15 cellular contexts compared by ENCODE assay signal in genomic region chr17:82687375-82687861, GRCh38. TPM values are rescaled to one million over a fixed set of nuclear protein-coding genes. Genes with fewer than 3 reads are reported as not detected.
DNase-seq lines count a peak whose midpoint lies in the region; TF ChIP-seq lines count a peak whose summit lies in the region.
"Had no signal": no experiment of that assay in that cellular context is flagged by ENCODE, and none has a peak within 500 bp of the region (broad histone marks: within the 10 kb centered on the region; RNA-seq: fewer than 3 reads in every experiment).

No MANE protein-coding gene starts in this region.

- H4K12ac ChIP-seq in trophoblast cell (ENCODE audit: low read depth, low read length) = no peak overlapping the region

- H3K79me2 ChIP-seq in trophoblast cell (ENCODE audit: control insufficient read depth, insufficient read depth, low read length, poor library complexity) (no peaks in the 10 kb centered on the region), H9 (ENCODE audit: insufficient read depth, low read length) (no peaks in the 10 kb centered on the region)

- H3K4me3 ChIP-seq in trophoblast cell (ENCODE audit: low read depth, low read length) = peak overlapping the region; percentile 56
- H3K4me3 ChIP-seq: uterus had no signal

- no peak overlapping the region for H4K8ac ChIP-seq in trophoblast cell (ENCODE audit: low read depth, low read length)
- H4K8ac ChIP-seq in H9 (replicated peaks; ENCODE audit: insufficient read length, low read depth, low read length) = no peak overlapping the region

- no peaks in the 10 kb centered on the region for H3K79me1 ChIP-seq in trophoblast cell (ENCODE audit: low read length)
- no peaks in the 10 kb centered on the region for H3K79me1 ChIP-seq in H9 (ENCODE audit: insufficient read depth, low read depth, low read length, poor library complexity, severe bottlenecking)

- no peak overlapping the region for H3K27ac Mint-ChIP-seq in H9
- H3K27ac Mint-ChIP-seq: activated B cell treated with CpG ODN at 0.5 μM for 24 hours; activated T-cell treated with anti-CD3 and anti-CD28 coated beads, Interleukin-2, amount 50 U/mL, for 24 hours had no signal

- no peaks in the 10 kb centered on the region for H3K9me3 Mint-ChIP-seq in H9
- H3K9me3 Mint-ChIP-seq: activated T-cell treated with anti-CD3 and anti-CD28 coated beads, Interleukin-2, amount 50 U/mL, for 24 hours had no signal

- H3K18ac ChIP-seq in trophoblast cell (ENCODE audit: low read length) (no peak overlapping the region), H9 (ENCODE audit: insufficient read length, low read depth, low read length) (no peak overlapping the region)

- WGBS in trophoblast cell (ENCODE audit: extremely low coverage, insufficient coverage, insufficient read length) = no CpG with 5 or more reads among the region's 10 CpGs
- no CpG with 5 or more reads among the region's 10 CpGs for WGBS in H9 (ENCODE audit: extremely low coverage, insufficient read length, low lambda C conversion rate)

- DNase-seq in COLO829 (ENCODE audit: low spot score) = peak; percentile 51
- DNase-seq in islet precursor cell = peak; percentile 54
- DNase-seq in trophoblast cell = no peak
- DNase-seq in H9 = no peak
- DNase-seq in GM03348 (ENCODE audit: low spot score) = no peak
- DNase-seq in activated naive CD4-positive, alpha-beta T cell (lab: John Stamatoyannopoulos, UW) = no peak
- DNase-seq in hepatic stellate cell (ENCODE audit: low spot score) = no peak
- DNase-seq: activated B cell treated with CpG ODN at 0.5 μM for 24 hours; activated T-cell treated with anti-CD3 and anti-CD28 coated beads, Interleukin-2, amount 50 U/mL, for 24 hours; HCEC 1CT; NCI-H1436; NCI-H526; SIG-M5; uterus had no signal

- H2AFZ ChIP-seq in trophoblast cell (ENCODE audit: insufficient read depth, low read length, poor library complexity) (no peak overlapping the region), H9 (ENCODE audit: low read length) (no peak overlapping the region)

- H3K14ac ChIP-seq in trophoblast cell (ENCODE audit: low read length) = no peak overlapping the region
- no peak overlapping the region for H3K14ac ChIP-seq in H9 (ENCODE audit: insufficient read depth, low read length)

- no peak overlapping the region for H2BK5ac ChIP-seq in trophoblast cell (ENCODE audit: low read depth, low read length, poor library complexity)
- no peak overlapping the region for H2BK5ac ChIP-seq in H9 (ENCODE audit: insufficient read length, low read length)

- no peaks in the 10 kb centered on the region; the same call in none of the 2 replicates for H3K27me3 Mint-ChIP-seq in H9 (ENCODE audit: low read depth)
- H3K27me3 Mint-ChIP-seq: activated B cell treated with CpG ODN at 0.5 μM for 24 hours; activated T-cell treated with anti-CD3 and anti-CD28 coated beads, Interleukin-2, amount 50 U/mL, for 24 hours had no signal

- no peak overlapping the region for H2BK12ac ChIP-seq in trophoblast cell (ENCODE audit: low read length)
- H2BK12ac ChIP-seq in H9 (ENCODE audit: insufficient read length, low read depth, low read length) = no peak overlapping the region

- no peak overlapping the region for H3K4me2 ChIP-seq in trophoblast cell (ENCODE audit: low read length)
- no peak overlapping the region for H3K4me2 ChIP-seq in H9 (ENCODE audit: insufficient read depth, insufficient read length, low read length)

- no peaks in the 10 kb centered on the region for H4K20me1 ChIP-seq in H9 (ENCODE audit: control insufficient read depth, insufficient read depth, insufficient read length)

- H3K4me1 ChIP-seq in trophoblast cell (ENCODE audit: control insufficient read depth in 1 of 2, insufficient read depth in 2 of 2, low read length in 2 of 2) (no peaks in the 10 kb centered on the region), H9 (ENCODE audit: insufficient read depth, low read length) (no peaks in the 10 kb centered on the region)
- H3K4me1 ChIP-seq: uterus had no signal

- H2AK5ac ChIP-seq in trophoblast cell (ENCODE audit: low read length) (no peak overlapping the region), H9 (ENCODE audit: insufficient read length, low read length) (no peak overlapping the region)

- H3K4me1 Mint-ChIP-seq in H9 = 0 out of 4 replicates have a peak, but pooled peaks cover 0 to 2% of the 10 kb centered on the region in 2 experiments
- H3K4me1 Mint-ChIP-seq: activated B cell treated with CpG ODN at 0.5 μM for 24 hours had no signal

- no peak overlapping the region for H2BK15ac ChIP-seq in H9 (ENCODE audit: low read depth, low read length)

- no peak overlapping the region for H2BK20ac ChIP-seq in H9 (ENCODE audit: low read depth, low read length, poor library complexity, severe bottlenecking)

- H3K36me3 ChIP-seq in trophoblast cell (ENCODE audit: control insufficient read depth in 1 of 2, insufficient read depth in 2 of 2, low read length in 2 of 2) = no peaks in the 10 kb centered on the region
- H3K36me3 ChIP-seq: uterus had no signal

- H3K4ac ChIP-seq in trophoblast cell (ENCODE audit: low read depth, low read length) = no peak overlapping the region
- no peak overlapping the region for H3K4ac ChIP-seq in H9 (ENCODE audit: low read depth, low read length)

- H2BK120ac ChIP-seq in trophoblast cell (ENCODE audit: insufficient read depth, low read length, poor library complexity) (no peak overlapping the region), H9 (ENCODE audit: low read depth, low read length, poor library complexity, severe bottlenecking) (no peak overlapping the region)

- no peak overlapping the region for H4K5ac ChIP-seq in H9 (ENCODE audit: insufficient read length, low read depth, low read length)

- H3K4me3 Mint-ChIP-seq in H9 = no peak overlapping the region
- H3K4me3 Mint-ChIP-seq: activated B cell treated with CpG ODN at 0.5 μM for 24 hours; activated T-cell treated with anti-CD3 and anti-CD28 coated beads, Interleukin-2, amount 50 U/mL, for 24 hours had no signal

- H3K27me3 ChIP-seq in trophoblast cell (ENCODE audit: insufficient read depth, low read length) (no peaks in the 10 kb centered on the region), H9 (ENCODE audit: insufficient read depth, low read length) (no peaks in the 10 kb centered on the region)
- H3K27me3 ChIP-seq: uterus had no signal

- H3K27ac ChIP-seq in angular gyrus (ENCODE audit: low read depth, low read length) (peak overlapping the region; percentile 96), trophoblast cell (ENCODE audit: low read depth, low read length) (no peak overlapping the region), H9 (ENCODE audit: insufficient read length, low read depth, low read length) (no peak overlapping the region)
- H3K27ac ChIP-seq: uterus had no signal

- no peaks in the 10 kb centered on the region for H3K23me2 ChIP-seq in H9 (ENCODE audit: insufficient read length, low read depth, low read length, poor library complexity, severe bottlenecking)

- no peak overlapping the region for H3K9ac ChIP-seq in trophoblast cell (ENCODE audit: low read length)
- no peak overlapping the region for H3K9ac ChIP-seq in H9 (ENCODE audit: extremely low read depth, insufficient read length, low read length)

- H4K91ac ChIP-seq in trophoblast cell (ENCODE audit: low read depth, low read length) = no peak overlapping the region
- H4K91ac ChIP-seq in H9 (ENCODE audit: insufficient read length, low read depth, low read length) = no peak overlapping the region

- H3K56ac ChIP-seq in H9 (ENCODE audit: insufficient read length, low read depth, low read length) = no peak overlapping the region

- no peak for TF ChIP-seq CTCF in H9 (conservative IDR thresholded peaks at IDR 0.05)

- no peak overlapping the region for H3T11ph ChIP-seq in H9 (ENCODE audit: low read length)

- no peaks in the 10 kb centered on the region for H3K9me3 ChIP-seq in trophoblast cell (ENCODE audit: insufficient read depth, low read depth, low read length)
- H3K9me3 ChIP-seq in H9 (ENCODE audit: control insufficient read depth, low read depth, low read length) = no peaks in the 10 kb centered on the region
- H3K9me3 ChIP-seq: uterus had no signal

- H3K36me3 Mint-ChIP-seq in H9 (ENCODE audit: insufficient read depth in 1 of 3, low read depth in 3 of 3) = no peaks in the 10 kb centered on the region

- H3K23ac ChIP-seq in trophoblast cell (ENCODE audit: low read length) (no peak overlapping the region), H9 (ENCODE audit: insufficient read length, low read depth, low read length) (no peak overlapping the region)

RNA-seq across cellular contexts. Expression of gene RAB40B, which starts 11.1 kb away (rescaled TPM):
- polyA plus RNA-seq in trophoblast cell (2013) = 3.4 and 3.7 TPM in 2 replicates
- 3.5 and 5.1 TPM in 2 replicates for total RNA-seq in H9 (2021)

RNA-seq across cellular contexts. Expression of gene FN3KRP, which starts 29.1 kb away (rescaled TPM):
- 19.3 and 19.5 TPM in 2 replicates for polyA plus RNA-seq in trophoblast cell (2013)
- total RNA-seq in H9 (2021) = 31.9 and 32.9 TPM in 2 replicates

RNA-seq across cellular contexts. Expression of gene WDR45B, which starts 39.2 kb away (rescaled TPM):
- 69.9 and 72.0 TPM in 2 replicates for polyA plus RNA-seq in trophoblast cell (2013)
- total RNA-seq in H9 (2021) = 105 and 110 TPM in 2 replicates

RNA-seq across cellular contexts. Expression of gene FN3K, which starts 48.0 kb away (rescaled TPM):
- polyA plus RNA-seq in trophoblast cell (2013) = 7.2 and 7.5 TPM in 2 replicates
- total RNA-seq in H9 (2021) = 23.6 and 28.3 TPM in 2 replicates

Comparison
In these comparisons a context has a peak if more than half of its experiments do, and no peak if none do; other contexts are left out.
1. DNase-seq: peak in COLO829 (single experiment) and islet precursor cell (single experiment); none in trophoblast cell (0 of 2), H9 (single experiment), GM03348 (single experiment), activated naive CD4-positive, alpha-beta T cell (0 of 4) and hepatic stellate cell (single experiment).